ENCODE assay signal across 8 cellular contexts in the genomic region with DNA sequence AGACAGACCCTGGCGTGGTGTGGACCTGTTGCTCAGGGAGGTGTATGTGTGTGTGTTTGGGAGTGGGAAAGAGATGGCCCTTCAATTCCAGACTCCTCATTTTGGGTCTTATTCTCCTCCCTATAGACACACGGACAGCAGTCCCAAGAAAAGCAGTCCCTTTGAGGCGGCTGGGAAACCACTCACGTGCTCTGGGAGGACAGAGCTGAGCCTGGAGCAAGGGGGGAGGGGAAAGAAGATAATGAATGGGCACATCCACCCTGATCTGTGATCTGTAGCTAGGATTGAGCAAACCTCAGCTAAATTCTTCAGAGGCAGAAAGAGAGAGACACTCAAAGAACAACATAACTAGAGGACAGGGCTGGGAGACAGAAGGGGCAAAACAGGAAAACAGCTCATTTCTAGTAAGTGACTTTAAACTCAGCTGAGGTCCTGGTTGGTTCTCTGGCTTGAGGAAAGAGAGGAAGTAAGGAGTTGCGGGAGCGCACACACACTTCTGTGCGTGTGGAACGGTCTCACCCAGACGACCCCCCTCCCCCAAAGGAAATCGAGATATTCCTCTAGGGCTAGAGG. TPM values are rescaled to one million over a fixed set of nuclear protein-coding genes. Genes with fewer than 3 reads are reported as not detected.
A peak's percentile ranks its signal among the peaks of the same experiment; 100 is the strongest.
DNase-seq lines count a peak whose midpoint lies in the region; ATAC-seq and TF ChIP-seq lines count a peak whose summit lies in the region.

No MANE protein-coding gene starts in this region.

- H3K27me3 Mint-ChIP-seq in CD14-positive monocyte (ENCODE audit: low read depth in 3 of 3): peaks cover 0 to 2% (median 0%) of the 10 kb centered on the region in 3 donors

- no peak for TF ChIP-seq CTCF in CD14-positive monocyte (IDR thresholded peaks at IDR 0.05)
- no peak for TF ChIP-seq CTCF in KMS-11 (conservative IDR thresholded peaks at IDR 0.05; ENCODE audit: low read depth, low read length)
- no peak for TF ChIP-seq CTCF in astrocyte of the cerebellum (IDR thresholded peaks at IDR 0.05; ENCODE audit: low read depth, low read length, missing control alignments)
- TF ChIP-seq CTCF in transverse colon (IDR thresholded peaks at IDR 0.05): no peak

- TF ChIP-seq EP300 in transverse colon (IDR thresholded peaks at IDR 0.05; ENCODE audit: low read depth): no peak

- H3K9me3 ChIP-seq in transverse colon: no peaks in the 10 kb centered on the region

- H3K9me3 Mint-ChIP-seq in CD14-positive monocyte: no peaks in the 10 kb centered on the region

- H3K27ac ChIP-seq in KMS-11 (peak overlapping the region; percentile 10; the same call in 1 of the 2 replicates), transverse colon (peak overlapping the region; percentile 75 to 92 (median 88))

- WGBS in transverse colon (ENCODE audit: low coverage in 1 of 2), 2 donors: 7% methylated on average over 7 to 10 of the region's 10 CpGs

- no peaks in the 10 kb centered on the region for H4K20me1 ChIP-seq in KMS-11 (ENCODE audit: insufficient read depth)

- intact Hi-C loops in CD14-positive monocyte (cut with micrococcal nuclease) (loop anchor here in 1 of 2 donors (2.0 kb wide), 1 partner anchor 187 kb away; a partner anchor contains a TSS), transverse colon (cut with DNase I; ENCODE audit: low total_unique reads) (no loop called here)

- H3K4me1 Mint-ChIP-seq in CD14-positive monocyte: peaks cover 36% of the 10 kb centered on the region

- peaks cover 15 to 30% of the 10 kb centered on the region in 2 donors for H3K36me3 Mint-ChIP-seq in CD14-positive monocyte

- peak overlapping the region; percentile 93 to 97 for H3K4me3 Mint-ChIP-seq in CD14-positive monocyte

- H3K27ac Mint-ChIP-seq in CD14-positive monocyte: peak overlapping the region; percentile 88 to 97 (median 93)

- no peak for TF ChIP-seq POLR2A in transverse colon (IDR thresholded peaks at IDR 0.05)

- in situ Hi-C loops in astrocyte of the cerebellum (cut with HindIII; ENCODE audit: low sequenced_read_pairs) (no loop called here), transverse colon (cut with MboI; ENCODE audit: low pct_ligation_motif_present in 1 of 4, low pct_unique_long_range_greater_than_20kb in 1 of 4, low sequenced_read_pairs in 3 of 4) (no loop called here)

- DNase-seq in CD14-positive monocyte (ENCODE audit: low spot score) (no peak), astrocyte of the cerebellum (ENCODE audit: low read depth) (no peak), left lobe of liver (ENCODE audit: low spot score) (no peak), transverse colon (no peak)
- no peak for DNase-seq in activated CD4-positive, alpha-beta T cell treated with anti-CD3 and anti-CD28 coated beads for 48 hours
- no peak for DNase-seq in activated CD4-positive, alpha-beta T cell treated with anti-CD3 and anti-CD28 coated beads, Interleukin-2, amount 50 U/mL, for 48 hours

- H3K36me3 ChIP-seq in KMS-11 (ENCODE audit: insufficient read depth) (no peaks in the 10 kb centered on the region; the same call in 1 of the 2 replicates), transverse colon (peaks cover 0 to 3% (median 0%) of the 10 kb centered on the region in 4 donors)

- H2AFZ ChIP-seq in KMS-11 (ENCODE audit: low read depth): peak overlapping the region; percentile 52

- H3K4me2 ChIP-seq in KMS-11: peak overlapping the region; percentile 74

- H3K4me3 ChIP-seq in KMS-11 (IDR thresholded peaks at IDR 0.05; ENCODE audit: insufficient read depth, low read depth, low read length) (peak overlapping the region; percentile 61), astrocyte of the cerebellum (ENCODE audit: low read depth, low read length) (peak overlapping the region; percentile 100), transverse colon (peak overlapping the region; percentile 79 to 91 (median 88))

- ATAC-seq in left lobe of liver (peak; percentile 44), HG03520 (IDR thresholded peaks at IDR 0.05; ENCODE audit: unreplicated experiment) (no peak)

- peak overlapping the region; percentile 70; the same call in 1 of the 2 replicates for H3K9ac ChIP-seq in KMS-11

- H3K27me3 ChIP-seq in KMS-11 (ENCODE audit: insufficient read depth, low read depth) (no peaks in the 10 kb centered on the region), transverse colon (no peaks in the 10 kb centered on the region)

- peaks cover 48% of the 10 kb centered on the region for H3K79me2 ChIP-seq in KMS-11 (ENCODE audit: insufficient read depth, low read depth)

- peaks cover 26% of the 10 kb centered on the region for H3K4me1 ChIP-seq in KMS-11 (ENCODE audit: low read depth, poor library complexity, severe bottlenecking)
- peaks cover 15 to 40% (median 22%) of the 10 kb centered on the region in 4 donors for H3K4me1 ChIP-seq in transverse colon

RNA-seq across cellular contexts. Expression of a gene that starts 0.8 kb away (rescaled TPM):
- polyA plus RNA-seq in CD14-positive monocyte: 100 to 1,000 TPM; 165 to 171 TPM
- total RNA-seq in left lobe of liver (56.3 TPM), transverse colon (100 to 1,000 TPM in 2 of 4 donors, 10 to 100 TPM in 2; 40.8 to 172 (median 112) TPM)

RNA-seq across cellular contexts. Expression of a gene that starts 26.9 kb away (rescaled TPM):
- polyA plus RNA-seq in CD14-positive monocyte: not detected
- total RNA-seq in left lobe of liver (not detected), transverse colon (not detected)

RNA-seq across cellular contexts. Expression of a gene that starts 31.2 kb away (rescaled TPM):
- polyA plus RNA-seq in CD14-positive monocyte: not detected
- total RNA-seq in left lobe of liver (not detected), transverse colon (not detected)

RNA-seq across cellular contexts. Expression of a gene that starts 31.4 kb away (rescaled TPM):
- polyA plus RNA-seq in CD14-positive monocyte: not detected
- total RNA-seq in left lobe of liver: 1.1 TPM
- under 1 TPM in 1 of 4 donors, not detected in 3; 0.14 TPM for total RNA-seq in transverse colon

RNA-seq across cellular contexts. Expression of a gene that starts 32.8 kb away (rescaled TPM):
- polyA plus RNA-seq in CD14-positive monocyte: 1 to 10 TPM; 1.9 to 2.0 TPM
- total RNA-seq in left lobe of liver: 30.8 TPM
- 100 to 1,000 TPM in 1 of 4 donors, 10 to 100 TPM in 3; 16.9 to 154 (median 48.9) TPM for total RNA-seq in transverse colon
